ENCODE assay signal across 1 cellular context in genomic region chr10:78802866-78803265, GRCh38.
TF ChIP-seq lines count a peak whose summit lies in the region.

No MANE protein-coding gene starts in this region.

TF ChIP-seq in SK-N-SH, 30 proteins besides CTCF, POLR2A, EP300 and RAD21 (continued from another document):
- TF ChIP-seq USF1 (IDR thresholded peaks at IDR 0.05; ENCODE audit: borderline replicate concordance, low read depth) = no peak
- TF ChIP-seq FOSL2 (IDR thresholded peaks at IDR 0.05; ENCODE audit: borderline replicate concordance, low read depth) = peak; percentile 24; the same call in 1 of the 2 replicates
- TF ChIP-seq MAX (IDR thresholded peaks at IDR 0.05; ENCODE audit: low read depth) = 0 out of 2 replicates have a peak, but pooled peaks have one; percentile 21
- TF ChIP-seq PBX3 (IDR thresholded peaks at IDR 0.05) = peak; percentile 49
- TF ChIP-seq TCF12 (IDR thresholded peaks at IDR 0.05) = peak; percentile 92
- peak; percentile 61; the same call in 1 of the 2 replicates for TF ChIP-seq POLR2AphosphoS5 (IDR thresholded peaks at IDR 0.05; ENCODE audit: low read depth, low read length)
TF ChIP-seq in SK-N-SH: peak in this region for 7.
